ENCODE assay signal across 2 cellular contexts in genomic region chr15:90213123-90213817, GRCh38.
TF ChIP-seq lines count a peak whose summit lies in the region.

No MANE protein-coding gene starts in this region.

TF ChIP-seq in liver, 16 proteins besides CTCF, POLR2A, EP300 and RAD21:
- no peak for TF ChIP-seq EGR1 (IDR thresholded peaks at IDR 0.05; ENCODE audit: low read depth in 2 of 2)
- TF ChIP-seq SP1 (IDR thresholded peaks at IDR 0.05), result no peak
- TF ChIP-seq TAF1 (conservative IDR thresholded peaks at IDR 0.05), result no peak
- no peak for TF ChIP-seq HNF4A (conservative IDR thresholded peaks at IDR 0.05)
- TF ChIP-seq MAX (IDR thresholded peaks at IDR 0.05), result no peak
- TF ChIP-seq ATF3 (IDR thresholded peaks at IDR 0.05), result no peak
- no peak for TF ChIP-seq YY1 (IDR thresholded peaks at IDR 0.05)
- no peak for TF ChIP-seq HNF4G (IDR thresholded peaks at IDR 0.05)
- TF ChIP-seq FOXA1 (IDR thresholded peaks at IDR 0.05), result no peak
- no peak for TF ChIP-seq REST (IDR thresholded peaks at IDR 0.05)
- no peak for TF ChIP-seq GABPA (IDR thresholded peaks at IDR 0.05 in 1 of 2, conservative IDR thresholded peaks at IDR 0.05 in 1 of 2)
- no peak for TF ChIP-seq ZBTB33 (IDR thresholded peaks at IDR 0.05)
- no peak for TF ChIP-seq RXRA (IDR thresholded peaks at IDR 0.05)
- TF ChIP-seq NR2F2 (IDR thresholded peaks at IDR 0.05), result no peak
TF ChIP-seq in liver: peak in this region for 0.

TF ChIP-seq in HepG2, 621 proteins besides CTCF, POLR2A, EP300 and RAD21:
- no peak for TF ChIP-seq TGIF2 (CRISPR knock-in tag; IDR thresholded peaks at IDR 0.05)
- TF ChIP-seq PAF1 (CRISPR knock-in tag; IDR thresholded peaks at IDR 0.05), result no peak
- TF ChIP-seq NR0B2 (CRISPR knock-in tag; IDR thresholded peaks at IDR 0.05), result no peak
- TF ChIP-seq ZFX (CRISPR knock-in tag; IDR thresholded peaks at IDR 0.05; ENCODE audit: low read depth), result no peak
- TF ChIP-seq CCDC6 (CRISPR knock-in tag; IDR thresholded peaks at IDR 0.05), result no peak
- no peak for TF ChIP-seq ZNF615 (CRISPR knock-in tag; IDR thresholded peaks at IDR 0.05; ENCODE audit: borderline replicate concordance)
